Comparison of ENCODE assay signal across 2 cellular contexts in genomic region chr17:19010729-19011505, GRCh38.
TF ChIP-seq lines count a peak whose summit lies in the region.

No MANE protein-coding gene starts in this region.

TF ChIP-seq in HepG2, 621 proteins besides CTCF, POLR2A, EP300 and RAD21 (continues in another document):
- TF ChIP-seq TARDBP (CRISPR knock-in tag; IDR thresholded peaks at IDR 0.05) (peak; percentile 26; the same call in 1 of the 2 replicates), ZNF281 (CRISPR knock-in tag; IDR thresholded peaks at IDR 0.05; ENCODE audit: borderline replicate concordance) (peak; percentile 46; the same call in 1 of the 2 replicates), ZNF24 (IDR thresholded peaks at IDR 0.05) (0 out of 2 replicates have a peak, but pooled peaks have one; percentile 43), SOX6 (IDR thresholded peaks at IDR 0.05) (no peak), SOX6 (CRISPR knock-in tag; IDR thresholded peaks at IDR 0.05) (peak; percentile 25; the same call in 1 of the 2 replicates), ZNF558 (CRISPR knock-in tag; IDR thresholded peaks at IDR 0.05; ENCODE audit: borderline replicate concordance) (0 out of 2 replicates have a peak, but pooled peaks have one; percentile 44), ZNF160 (CRISPR knock-in tag; IDR thresholded peaks at IDR 0.05) (0 out of 2 replicates have a peak, but pooled peaks have one; percentile 35), ZNF687 (CRISPR knock-in tag; IDR thresholded peaks at IDR 0.05) (peak; percentile 22; the same call in 1 of the 2 replicates), FOXA1 (IDR thresholded peaks at IDR 0.05) (no peak), FOXA1 (CRISPR knock-in tag; IDR thresholded peaks at IDR 0.05) (peak; percentile 68; the same call in 1 of the 2 replicates), NR2F2 (IDR thresholded peaks at IDR 0.05; ENCODE audit: borderline replicate concordance, low read depth) (no peak), LCORL (IDR thresholded peaks at IDR 0.05) (no peak), LCORL (CRISPR knock-in tag; IDR thresholded peaks at IDR 0.05) (peak; percentile 56; the same call in 1 of the 2 replicates), ZFX (CRISPR knock-in tag; IDR thresholded peaks at IDR 0.05; ENCODE audit: low read depth) (peak; percentile 65; the same call in 1 of the 2 replicates), SRSF1 (optimal IDR thresholded peaks at IDR 0.05; ENCODE audit: low read depth, low read length) (no peak), SAP130 (CRISPR knock-in tag; IDR thresholded peaks at IDR 0.05; ENCODE audit: low read depth) (peak; percentile 58), FOXP1 (IDR thresholded peaks at IDR 0.05) (no peak), FOXP1 (CRISPR knock-in tag; IDR thresholded peaks at IDR 0.05) (peak; percentile 57), ZNF260 (CRISPR knock-in tag; IDR thresholded peaks at IDR 0.05; ENCODE audit: borderline replicate concordance, low read depth) (no peak), TCF12 (IDR thresholded peaks at IDR 0.05) (no peak), TCF12 (CRISPR knock-in tag; IDR thresholded peaks at IDR 0.05) (no peak), ZFY (CRISPR knock-in tag; IDR thresholded peaks at IDR 0.05) (peak; percentile 39), ZNF776 (CRISPR knock-in tag; IDR thresholded peaks at IDR 0.05) (no peak), ZNF501 (CRISPR knock-in tag; IDR thresholded peaks at IDR 0.05) (0 out of 2 replicates have a peak, but pooled peaks have one; percentile 14)
- TF ChIP-seq, protein P1, sequence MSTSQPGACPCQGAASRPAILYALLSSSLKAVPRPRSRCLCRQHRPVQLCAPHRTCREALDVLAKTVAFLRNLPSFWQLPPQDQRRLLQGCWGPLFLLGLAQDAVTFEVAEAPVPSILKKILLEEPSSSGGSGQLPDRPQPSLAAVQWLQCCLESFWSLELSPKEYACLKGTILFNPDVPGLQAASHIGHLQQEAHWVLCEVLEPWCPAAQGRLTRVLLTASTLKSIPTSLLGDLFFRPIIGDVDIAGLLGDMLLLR (CRISPR knock-in tag; IDR thresholded peaks at IDR 0.05), result no peak

TF ChIP-seq in SK-N-SH treated with all-trans-retinoic acid at 6 μM for 48 hours, 23 proteins besides CTCF, POLR2A, EP300 and RAD21:
- TF ChIP-seq, protein P2, sequence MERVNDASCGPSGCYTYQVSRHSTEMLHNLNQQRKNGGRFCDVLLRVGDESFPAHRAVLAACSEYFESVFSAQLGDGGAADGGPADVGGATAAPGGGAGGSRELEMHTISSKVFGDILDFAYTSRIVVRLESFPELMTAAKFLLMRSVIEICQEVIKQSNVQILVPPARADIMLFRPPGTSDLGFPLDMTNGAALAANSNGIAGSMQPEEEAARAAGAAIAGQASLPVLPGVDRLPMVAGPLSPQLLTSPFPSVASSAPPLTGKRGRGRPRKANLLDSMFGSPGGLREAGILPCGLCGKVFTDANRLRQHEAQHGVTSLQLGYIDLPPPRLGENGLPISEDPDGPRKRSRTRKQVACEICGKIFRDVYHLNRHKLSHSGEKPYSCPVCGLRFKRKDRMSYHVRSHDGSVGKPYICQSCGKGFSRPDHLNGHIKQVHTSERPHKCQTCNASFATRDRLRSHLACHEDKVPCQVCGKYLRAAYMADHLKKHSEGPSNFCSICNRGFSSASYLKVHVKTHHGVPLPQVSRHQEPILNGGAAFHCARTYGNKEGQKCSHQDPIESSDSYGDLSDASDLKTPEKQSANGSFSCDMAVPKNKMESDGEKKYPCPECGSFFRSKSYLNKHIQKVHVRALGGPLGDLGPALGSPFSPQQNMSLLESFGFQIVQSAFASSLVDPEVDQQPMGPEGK (CRISPR knock-in tag; IDR thresholded peaks at IDR 0.05; ENCODE audit: borderline replicate concordance), result no peak
- TF ChIP-seq PPARA (CRISPR knock-in tag; IDR thresholded peaks at IDR 0.05; ENCODE audit: borderline replicate concordance) (no peak), ZNF565 (CRISPR knock-in tag; conservative IDR thresholded peaks at IDR 0.05; ENCODE audit: low read depth) (no peak), ZFP3 (CRISPR knock-in tag; IDR thresholded peaks at IDR 0.05) (no peak), ZNF8 (CRISPR knock-in tag; IDR thresholded peaks at IDR 0.05) (no peak), SNAI2 (CRISPR knock-in tag; IDR thresholded peaks at IDR 0.05) (no peak), TCF4 (CRISPR knock-in tag; IDR thresholded peaks at IDR 0.05; ENCODE audit: borderline replicate concordance) (no peak), RARB (CRISPR knock-in tag; IDR thresholded peaks at IDR 0.05) (no peak), ARNTL (CRISPR knock-in tag; IDR thresholded peaks at IDR 0.05; ENCODE audit: borderline replicate concordance, low read depth) (no peak), CSDC2 (CRISPR knock-in tag; IDR thresholded peaks at IDR 0.05) (no peak), ZC3H10 (CRISPR knock-in tag; IDR thresholded peaks at IDR 0.05) (no peak), CSRNP3 (CRISPR knock-in tag; IDR thresholded peaks at IDR 0.05) (no peak), CREB5 (CRISPR knock-in tag; IDR thresholded peaks at IDR 0.05; ENCODE audit: low read depth) (no peak), OSR1 (CRISPR knock-in tag; IDR thresholded peaks at IDR 0.05) (no peak), ESRRG (CRISPR knock-in tag; IDR thresholded peaks at IDR 0.05) (no peak), GLIS3 (CRISPR knock-in tag; IDR thresholded peaks at IDR 0.05) (no peak), ZNF70 (CRISPR knock-in tag; IDR thresholded peaks at IDR 0.05) (no peak)
- TF ChIP-seq, protein P3, sequence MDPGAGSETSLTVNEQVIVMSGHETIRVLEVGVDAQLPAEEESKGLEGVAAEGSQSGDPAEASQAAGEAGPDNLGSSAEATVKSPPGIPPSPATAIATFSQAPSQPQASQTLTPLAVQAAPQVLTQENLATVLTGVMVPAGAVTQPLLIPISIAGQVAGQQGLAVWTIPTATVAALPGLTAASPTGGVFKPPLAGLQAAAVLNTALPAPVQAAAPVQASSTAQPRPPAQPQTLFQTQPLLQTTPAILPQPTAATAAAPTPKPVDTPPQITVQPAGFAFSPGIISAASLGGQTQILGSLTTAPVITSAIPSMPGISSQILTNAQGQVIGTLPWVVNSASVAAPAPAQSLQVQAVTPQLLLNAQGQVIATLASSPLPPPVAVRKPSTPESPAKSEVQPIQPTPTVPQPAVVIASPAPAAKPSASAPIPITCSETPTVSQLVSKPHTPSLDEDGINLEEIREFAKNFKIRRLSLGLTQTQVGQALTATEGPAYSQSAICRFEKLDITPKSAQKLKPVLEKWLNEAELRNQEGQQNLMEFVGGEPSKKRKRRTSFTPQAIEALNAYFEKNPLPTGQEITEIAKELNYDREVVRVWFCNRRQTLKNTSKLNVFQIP (CRISPR knock-in tag; IDR thresholded peaks at IDR 0.05; ENCODE audit: borderline replicate concordance, low read depth), result no peak
